8 cellular contexts compared by ENCODE assay signal in the genomic region with DNA sequence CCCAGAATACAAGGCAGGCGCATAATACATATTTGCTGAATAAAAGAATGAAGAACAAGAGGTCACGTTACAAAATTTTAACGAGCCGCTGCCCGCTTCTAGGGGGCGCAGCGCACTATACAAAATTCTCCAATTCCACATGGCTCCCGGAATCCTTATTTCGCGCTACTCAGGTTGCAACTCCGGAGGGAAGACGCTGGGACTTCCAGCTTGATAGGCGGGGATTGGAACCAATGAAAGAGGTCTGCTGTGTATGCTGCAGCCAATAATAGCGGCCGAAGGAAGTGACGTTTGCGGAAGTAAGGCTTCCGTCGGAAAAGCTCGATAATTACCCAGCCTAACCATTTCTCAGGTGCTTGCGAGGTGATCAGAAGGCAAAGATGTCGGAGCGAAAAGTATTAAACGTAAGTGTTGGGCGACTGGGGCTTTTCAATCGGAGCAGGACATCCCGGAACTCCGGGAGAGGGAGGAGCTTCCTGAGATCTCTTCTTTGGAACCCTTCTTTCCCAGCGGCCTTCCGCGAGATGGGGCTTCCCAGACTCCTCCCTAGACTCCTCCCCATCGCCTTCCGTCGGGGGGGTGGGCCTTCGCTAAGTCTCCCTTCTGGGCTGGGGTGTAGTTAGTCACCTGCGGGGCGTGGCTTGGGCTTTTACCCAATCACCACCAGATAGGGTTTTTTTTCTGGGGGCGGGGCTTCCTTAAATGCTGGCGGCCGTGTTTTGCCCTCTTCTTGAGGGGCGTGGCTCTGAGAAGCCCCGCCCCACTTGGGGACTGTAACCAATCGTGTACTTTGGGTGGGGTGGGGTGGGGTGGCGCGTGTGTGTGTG. TPM values are rescaled to one million over a fixed set of nuclear protein-coding genes. Genes with fewer than 3 reads are reported as not detected.
A peak's percentile ranks its signal among the peaks of the same experiment; 100 is the strongest.
DNase-seq lines count a peak whose midpoint lies in the region; TF ChIP-seq lines count a peak whose summit lies in the region.

A gene (plus strand): TSS at position 314 of the 827 bp plus-strand sequence. CDS start 67 bp downstream, at position 381.

- intact Hi-C loops in stomach (cut with DNase I; ENCODE audit: low total_unique reads) = no loop called here

- H3K27me3 ChIP-seq in MM.1S (replicated peaks; ENCODE audit: insufficient read depth, low read length) = no peaks in the 10 kb centered on the region
- no peaks in the 10 kb centered on the region for H3K27me3 ChIP-seq in neural cell (ENCODE audit: insufficient read depth, low read depth, low read length)
- no peaks in the 10 kb centered on the region for H3K27me3 ChIP-seq in stomach

- H3F3A ChIP-seq in MM.1S (ENCODE audit: insufficient read depth, low read length) = peaks cover 5% of the 10 kb centered on the region; the same call in 1 of the 2 replicates
- no peaks in the 10 kb centered on the region for H3F3A ChIP-seq in neural cell (ENCODE audit: insufficient read depth, low read length, poor library complexity, severe bottlenecking)

- H3K9me2 ChIP-seq in MM.1S (replicated peaks; ENCODE audit: insufficient read depth, low read length) (no peaks in the 10 kb centered on the region), neural cell (ENCODE audit: insufficient read depth, low read length) (no peaks in the 10 kb centered on the region)

- peak within 1 kb of the TSS; percentile 85 for H3K27ac ChIP-seq in MM.1S (ENCODE audit: low read length)
- peak within 1 kb of the TSS; percentile 97 for H3K27ac ChIP-seq in neural cell (ENCODE audit: low read length)
- H3K27ac ChIP-seq in stomach = peak within 1 kb of the TSS; percentile 93 to 98 (median 96)

- H2AFZ ChIP-seq in MM.1S (ENCODE audit: low read length) = peak within 1 kb of the TSS; percentile 95
- H2AFZ ChIP-seq in neural cell (ENCODE audit: low read depth, low read length) = peak within 1 kb of the TSS; percentile 86

- TF ChIP-seq RAD21 in neural cell (conservative IDR thresholded peaks at IDR 0.05) = peak; percentile 71

- peak; percentile 64 for TF ChIP-seq CTCF in MM.1S (IDR thresholded peaks at IDR 0.05; ENCODE audit: low read length)
- peak; percentile 48 for TF ChIP-seq CTCF in fibroblast of villous mesenchyme (IDR thresholded peaks at IDR 0.05; ENCODE audit: insufficient read depth, low read depth, low read length)
- TF ChIP-seq CTCF in neural cell (IDR thresholded peaks at IDR 0.05; ENCODE audit: poor library complexity, severe bottlenecking) = peak; percentile 83
- TF ChIP-seq CTCF in stomach (IDR thresholded peaks at IDR 0.05) = peak in 3 of 7 experiments; percentile 12 to 47 (median 36)

- no peak for TF ChIP-seq POLR2A in stomach (IDR thresholded peaks at IDR 0.05)

- H3K9me3 ChIP-seq in MM.1S (replicated peaks; ENCODE audit: insufficient read depth, low read length) (no peaks in the 10 kb centered on the region), neural cell (ENCODE audit: low read length) (no peaks in the 10 kb centered on the region), stomach (peaks cover 0 to 6% (median 4%) of the 10 kb centered on the region in 4 donors)

- peak within 1 kb of the TSS; percentile 77 for H3K4me2 ChIP-seq in MM.1S (ENCODE audit: low read depth, low read length)
- peak within 1 kb of the TSS; percentile 3 for H3K4me2 ChIP-seq in neural cell (ENCODE audit: low read length)

- TF ChIP-seq EP300 in neural cell (conservative IDR thresholded peaks at IDR 0.05; ENCODE audit: poor library complexity, severe bottlenecking) (peak; percentile 64), stomach (IDR thresholded peaks at IDR 0.05) (no peak)

- H3K4me3 ChIP-seq in MM.1S (ENCODE audit: low read length) = peak within 1 kb of the TSS; percentile 74
- peak within 1 kb of the TSS; percentile 70 for H3K4me3 ChIP-seq in fibroblast of villous mesenchyme (ENCODE audit: low read depth, low read length)
- H3K4me3 ChIP-seq in neural cell (ENCODE audit: low read length) = peak within 1 kb of the TSS; percentile 82
- peak within 1 kb of the TSS; percentile 43 to 84 (median 54) for H3K4me3 ChIP-seq in stomach

- H3K9ac ChIP-seq in MM.1S (ENCODE audit: low read length) = peak within 1 kb of the TSS; percentile 81
- H3K9ac ChIP-seq in neural cell (ENCODE audit: low read length) = peak within 1 kb of the TSS; percentile 90

- H3K36me3 ChIP-seq in MM.1S (replicated peaks; ENCODE audit: insufficient read depth, low read length) = peaks cover 11% of the 10 kb centered on the region; the same call in 1 of the 2 replicates
- no peaks in the 10 kb centered on the region for H3K36me3 ChIP-seq in neural cell (ENCODE audit: insufficient read depth, low read length)
- H3K36me3 ChIP-seq in stomach = peaks cover 34 to 40% (median 35%) of the 10 kb centered on the region in 4 donors

- peak; percentile 96 for DNase-seq in GF-D8 (lab: John Stamatoyannopoulos, UW)
- peak; percentile 99 for DNase-seq in HCEC 1CT
- peak; percentile 100 for DNase-seq in MM.1S
- peak; percentile 92 for DNase-seq in SIG-M5 (lab: John Stamatoyannopoulos, UW)
- peak; percentile 68 for DNase-seq in activated gamma-delta T cell (lab: John Stamatoyannopoulos, UW)
- DNase-seq in fibroblast of villous mesenchyme (ENCODE audit: low read depth) = peak; percentile 100
- peak; percentile 99 for DNase-seq in stomach

- H4K20me1 ChIP-seq in MM.1S (ENCODE audit: insufficient read depth, low read length) (no peaks in the 10 kb centered on the region), neural cell (ENCODE audit: insufficient read depth) (no peaks in the 10 kb centered on the region)

- WGBS in stomach, 5 donors = 0 to 2% (median 0%) methylated on average over 41 to 45 of the region's 45 CpGs

- H3K79me2 ChIP-seq in MM.1S (ENCODE audit: low read length) (peaks cover 23% of the 10 kb centered on the region), neural cell (replicated peaks; ENCODE audit: insufficient read depth, low read length) (no peaks in the 10 kb centered on the region)

- H3K4me1 ChIP-seq in MM.1S (ENCODE audit: low read length) = peaks cover 19% of the 10 kb centered on the region; the same call in 1 of the 2 replicates
- peaks cover 9 to 17% (median 15%) of the 10 kb centered on the region in 4 donors for H3K4me1 ChIP-seq in stomach

TF ChIP-seq in neural cell, 6 proteins besides CTCF, POLR2A, EP300 and RAD21:
- TF ChIP-seq SMC3 (conservative IDR thresholded peaks at IDR 0.05; ENCODE audit: poor library complexity) = peak; percentile 63
- TF ChIP-seq, protein P1, sequence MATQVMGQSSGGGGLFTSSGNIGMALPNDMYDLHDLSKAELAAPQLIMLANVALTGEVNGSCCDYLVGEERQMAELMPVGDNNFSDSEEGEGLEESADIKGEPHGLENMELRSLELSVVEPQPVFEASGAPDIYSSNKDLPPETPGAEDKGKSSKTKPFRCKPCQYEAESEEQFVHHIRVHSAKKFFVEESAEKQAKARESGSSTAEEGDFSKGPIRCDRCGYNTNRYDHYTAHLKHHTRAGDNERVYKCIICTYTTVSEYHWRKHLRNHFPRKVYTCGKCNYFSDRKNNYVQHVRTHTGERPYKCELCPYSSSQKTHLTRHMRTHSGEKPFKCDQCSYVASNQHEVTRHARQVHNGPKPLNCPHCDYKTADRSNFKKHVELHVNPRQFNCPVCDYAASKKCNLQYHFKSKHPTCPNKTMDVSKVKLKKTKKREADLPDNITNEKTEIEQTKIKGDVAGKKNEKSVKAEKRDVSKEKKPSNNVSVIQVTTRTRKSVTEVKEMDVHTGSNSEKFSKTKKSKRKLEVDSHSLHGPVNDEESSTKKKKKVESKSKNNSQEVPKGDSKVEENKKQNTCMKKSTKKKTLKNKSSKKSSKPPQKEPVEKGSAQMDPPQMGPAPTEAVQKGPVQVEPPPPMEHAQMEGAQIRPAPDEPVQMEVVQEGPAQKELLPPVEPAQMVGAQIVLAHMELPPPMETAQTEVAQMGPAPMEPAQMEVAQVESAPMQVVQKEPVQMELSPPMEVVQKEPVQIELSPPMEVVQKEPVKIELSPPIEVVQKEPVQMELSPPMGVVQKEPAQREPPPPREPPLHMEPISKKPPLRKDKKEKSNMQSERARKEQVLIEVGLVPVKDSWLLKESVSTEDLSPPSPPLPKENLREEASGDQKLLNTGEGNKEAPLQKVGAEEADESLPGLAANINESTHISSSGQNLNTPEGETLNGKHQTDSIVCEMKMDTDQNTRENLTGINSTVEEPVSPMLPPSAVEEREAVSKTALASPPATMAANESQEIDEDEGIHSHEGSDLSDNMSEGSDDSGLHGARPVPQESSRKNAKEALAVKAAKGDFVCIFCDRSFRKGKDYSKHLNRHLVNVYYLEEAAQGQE (IDR thresholded peaks at IDR 0.05; ENCODE audit: borderline replicate concordance) = peak; percentile 96
- TF ChIP-seq EZH2 (IDR thresholded peaks at IDR 0.05; ENCODE audit: borderline replicate concordance, insufficient read depth, low read length, poor library complexity, severe bottlenecking) = no peak
- TF ChIP-seq MXI1 (conservative IDR thresholded peaks at IDR 0.05; ENCODE audit: poor library complexity, severe bottlenecking) = peak; percentile 95
- peak; percentile 84 for TF ChIP-seq POLR2AphosphoS5 (IDR thresholded peaks at IDR 0.05)
- peak; percentile 89 for TF ChIP-seq TAF1 (IDR thresholded peaks at IDR 0.05; ENCODE audit: low read depth)

RNA-seq across cellular contexts. Expression of the gene that starts here (rescaled TPM):
- total RNA-seq in fibroblast of villous mesenchyme (13.0 and 19.0 TPM in 2 replicates), stomach (10 to 100 TPM in 3 of 5 donors, 1 to 10 TPM in 2; 3.5 to 48.4 (median 13.0) TPM)
- polyA plus RNA-seq in neural cell (32.6 and 35.4 TPM in 2 replicates), stomach (10 to 100 TPM; 26.0 to 34.7 (median 30.4) TPM)
- 22.2 and 26.9 TPM in 2 replicates for polyA minus RNA-seq in neural cell

Comparison
In these comparisons a context has a peak if more than half of its experiments do, and no peak if none do; other contexts are left out.
1. Peak in every context shown above with its lines: DNase-seq, H3K4me3 ChIP-seq and H3K27ac ChIP-seq.